In the genomic region with DNA sequence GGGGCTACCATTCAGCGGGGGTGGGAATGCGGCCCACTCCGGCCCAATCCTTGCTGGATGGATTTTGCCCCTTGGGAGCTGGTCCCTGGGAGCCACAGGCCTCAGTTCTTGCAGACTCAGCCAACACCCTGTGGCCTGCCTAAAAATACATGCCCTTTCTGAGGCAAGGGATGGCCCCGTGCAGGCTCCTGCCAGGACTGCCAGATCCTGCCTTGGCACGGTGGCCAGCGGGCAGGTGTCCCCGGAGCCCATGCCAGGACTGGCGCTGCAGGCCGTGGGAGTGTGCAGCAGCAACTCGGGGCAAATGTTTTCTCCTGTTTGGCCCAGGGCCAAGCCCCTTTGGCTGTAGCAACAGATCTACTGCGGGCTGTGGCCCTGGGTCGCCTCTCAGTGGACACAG, we compare ENCODE assay signal across 15 cellular contexts. TPM values are rescaled to one million over a fixed set of nuclear protein-coding genes. Genes with fewer than 3 reads are reported as not detected.
A peak's percentile ranks its signal among the peaks of the same experiment; 100 is the strongest.
DNase-seq lines count a peak whose midpoint lies in the region; ATAC-seq and TF ChIP-seq lines count a peak whose summit lies in the region.
"Had no signal": no experiment of that assay in that cellular context is flagged by ENCODE, and none has a peak within 500 bp of the region (broad histone marks: within the 10 kb centered on the region; RNA-seq: fewer than 3 reads in every experiment).

No MANE protein-coding gene starts in this region.

- intact Hi-C loops in right cardiac atrium (cut with DNase I) (no loop called here), gastrocnemius medialis (cut with DNase I; ENCODE audit: low total_unique reads) (loop anchor here (1.0 to 2.0 kb wide), 3 partner anchors 19 to 337 kb away; a partner anchor contains a TSS)

- no peak for TF ChIP-seq POLR2A in gastrocnemius medialis (IDR thresholded peaks at IDR 0.05)

- in situ Hi-C loops in gastrocnemius medialis (cut with MboI; ENCODE audit: low sequenced_read_pairs in 4 of 4): loop anchor here in 1 of 4 donors (25.0 kb wide), 1 partner anchor 316 kb away; no protein-coding TSS in a partner anchor

- TF ChIP-seq CTCF in gastrocnemius medialis (IDR thresholded peaks at IDR 0.05 in 4 of 5, conservative IDR thresholded peaks at IDR 0.05 in 1 of 5): no peak

- peak; percentile 55 for DNase-seq in COLO668 (lab: John Stamatoyannopoulos, UW; ENCODE audit: unreplicated experiment)
- peak in 37 of 61 donors; percentile 17 to 97 (median 50) for DNase-seq in caudate nucleus (lab: John Stamatoyannopoulos, UW)
- peak; percentile 60 to 88 (median 87) for DNase-seq in right cardiac atrium
- peak; percentile 85 to 96 for DNase-seq in gastrocnemius medialis
- DNase-seq in GM19238 (ENCODE audit: insufficient read length, low spot score): no peak
- no peak for DNase-seq in T-helper 2 cell
- DNase-seq: activated CD4-positive, alpha-beta T cell treated with anti-CD3 and anti-CD28 coated beads for 48 hours; SIG-M5; T-helper 9 cell had no signal

- H3K27ac ChIP-seq in caudate nucleus (ENCODE audit: low read depth, low read length) (peak overlapping the region; percentile 92), right cardiac atrium (ENCODE audit: low read length) (peak overlapping the region; percentile 40), gastrocnemius medialis (peak overlapping the region; percentile 85 to 95 (median 88))

- peak; percentile 19 to 51 for ATAC-seq in right cardiac atrium
- peak; percentile 46 to 56 for ATAC-seq in gastrocnemius medialis
- no peak for ATAC-seq in HG03469 (IDR thresholded peaks at IDR 0.05; ENCODE audit: unreplicated experiment)
- ATAC-seq in GM18873 (IDR thresholded peaks at IDR 0.05; ENCODE audit: low FRiP score, unreplicated experiment): no peak
- ATAC-seq: gastroesophageal sphincter had no signal

- WGBS in right cardiac atrium: 49% methylated on average over 12 of the region's 12 CpGs

- H3K4me3 ChIP-seq in right cardiac atrium (ENCODE audit: low read length) (no peak overlapping the region), gastrocnemius medialis (no peak overlapping the region)
- H3K4me3 ChIP-seq: gastroesophageal sphincter had no signal

- no peaks in the 10 kb centered on the region for H3K36me3 ChIP-seq in gastrocnemius medialis
- H3K36me3 ChIP-seq: gastroesophageal sphincter had no signal

- H3K27me3 ChIP-seq in right cardiac atrium (ENCODE audit: control insufficient read depth, insufficient read depth) (no peaks in the 10 kb centered on the region), gastrocnemius medialis (no peaks in the 10 kb centered on the region)

- H3K4me1 ChIP-seq in right cardiac atrium (ENCODE audit: control insufficient read depth, insufficient read depth, low read length): peaks cover 20% of the 10 kb centered on the region
- H3K4me1 ChIP-seq in gastrocnemius medialis: peaks cover 77 to 88% of the 10 kb centered on the region in 2 donors

- H3K9me3 ChIP-seq in right cardiac atrium (ENCODE audit: control insufficient read depth, low read length): no peaks in the 10 kb centered on the region
- no peaks in the 10 kb centered on the region for H3K9me3 ChIP-seq in gastrocnemius medialis
- H3K9me3 ChIP-seq: gastroesophageal sphincter had no signal

RNA-seq across cellular contexts. Expression of a gene that starts 1.6 kb away (rescaled TPM):
- total RNA-seq in right cardiac atrium (10 to 100 TPM; 35.2 to 51.3 (median 45.1) TPM), gastrocnemius medialis (10 to 100 TPM; 27.5 to 54.2 (median 38.5) TPM)
- polyA plus RNA-seq in right cardiac atrium: 38.7 TPM

RNA-seq across cellular contexts. Expression of a gene that starts 2.0 kb away (rescaled TPM):
- total RNA-seq in right cardiac atrium: 1 to 10 TPM in 2 of 4 donors, under 1 TPM in 2; 0.61 to 1.8 (median 1.2) TPM
- 0.52 TPM for polyA plus RNA-seq in right cardiac atrium
- total RNA-seq in gastrocnemius medialis: under 1 TPM in 1 of 4 donors, not detected in 3; 0.49 TPM
- total RNA-seq: Daoy, gastroesophageal sphincter had no signal
- polyA plus RNA-seq: BJ had no signal

RNA-seq across cellular contexts. Expression of a gene that starts 28.2 kb away (rescaled TPM):
- total RNA-seq in right cardiac atrium (10 to 100 TPM; 17.6 to 25.5 (median 21.8) TPM), gastrocnemius medialis (10 to 100 TPM in 1 of 4 donors, 1 to 10 TPM in 3; 3.4 to 11.5 (median 5.0) TPM)
- 27.6 TPM for polyA plus RNA-seq in right cardiac atrium

RNA-seq across cellular contexts. Expression of a gene that starts 51.9 kb away (rescaled TPM):
- total RNA-seq in right cardiac atrium (under 1 TPM in 3 of 4 donors, not detected in 1; 0.08 to 0.64 (median 0.09) TPM), gastrocnemius medialis (not detected)
- 0.16 TPM for polyA plus RNA-seq in right cardiac atrium
- total RNA-seq: Daoy, progenitor cell of endocrine pancreas had no signal

RNA-seq across cellular contexts. Expression of a gene that starts 58.6 kb away (rescaled TPM):
- 10 to 100 TPM in 2 of 4 donors, 1 to 10 TPM in 2; 8.0 to 11.8 (median 10.4) TPM for total RNA-seq in right cardiac atrium
- 9.3 TPM for polyA plus RNA-seq in right cardiac atrium
- 1 to 10 TPM in 2 of 4 donors, under 1 TPM in 2; 0.52 to 2.7 (median 1.1) TPM for total RNA-seq in gastrocnemius medialis

Comparison
In these comparisons a context has a peak if more than half of its experiments do, and no peak if none do; other contexts are left out.
1. DNase-seq: peak in COLO668 (single experiment), caudate nucleus (37 of 61), right cardiac atrium (3 of 3) and gastrocnemius medialis (2 of 2); none in GM19238 (single experiment) and T-helper 2 cell (0 of 5).
2. H3K27ac ChIP-seq: peak in every context shown above with its lines; median percentile 92 in caudate nucleus; 88 in gastrocnemius medialis; 40 in right cardiac atrium.
3. ATAC-seq: peak in right cardiac atrium (2 of 2) and gastrocnemius medialis (2 of 2); none in HG03469 (single experiment) and GM18873 (single experiment).